34 cellular contexts compared by ENCODE assay signal in genomic region chr11:35635933-35636332, GRCh38.
"Had no signal": no experiment of that assay in that cellular context is flagged by ENCODE, and none has a peak within 500 bp of the region (broad histone marks: within the 10 kb centered on the region; RNA-seq: fewer than 3 reads in every experiment).

No MANE protein-coding gene starts in this region.

- DNase-seq: Karpas-422, Kasumi-1, MG63, MM.1S, MV-4-11, NCI-H1048, NCI-H1092, NCI-H1092 treated with DMSO at 0.1 percent for 48 hours, NCI-H1105, NCI-H1105 treated with DMSO at 0.1 percent for 48 hours, NCI-H1417, NCI-H1417 treated with DMSO at 0.1 percent for 48 hours, NCI-H1436, NCI-H1436 treated with DMSO at 0.1 percent for 48 hours, NCI-H146, NCI-H1694, NCI-H1694 treated with DMSO at 0.1 percent for 48 hours, NCI-H187, NCI-H187 treated with DMSO at 0.1 percent for 48 hours, NCI-H1930, NCI-H2029, NCI-H2029 treated with DMSO at 0.1 percent for 48 hours, NCI-H2081, NCI-H2081 treated with DMSO at 0.1 percent for 48 hours, NCI-H2107, NCI-H2171, NCI-H2171 treated with DMSO at 0.1 percent for 48 hours, NCI-H2227 treated with DMSO at 0.1 percent for 48 hours, NCI-H226, NCI-H345, NCI-H446, NCI-H446 treated with DMSO at 0.1 percent for 48 hours, NCI-H510A had no signal

- H3K9ac ChIP-seq: KMS-11 had no signal

- H3K4me3 ChIP-seq: MG63 had no signal

- H3K27ac ChIP-seq: KMS-11 had no signal

- H3K27me3 ChIP-seq: MG63 had no signal

- H3K4me2 ChIP-seq: KMS-11 had no signal

- H3K36me3 ChIP-seq: MG63 had no signal
